ENCODE assay signal across 15 cellular contexts in genomic region chr4:126718161-126718560, GRCh38.
DNase-seq lines count a peak whose midpoint lies in the region; ATAC-seq and TF ChIP-seq lines count a peak whose summit lies in the region.
"Had no signal": no experiment of that assay in that cellular context is flagged by ENCODE, and none has a peak within 500 bp of the region (broad histone marks: within the 10 kb centered on the region; RNA-seq: fewer than 3 reads in every experiment).

No MANE protein-coding gene starts in this region.

- intact Hi-C loops in Right ventricle myocardium superior (cut with DNase I), result no loop called here

- no peak for TF ChIP-seq CTCF in BJ (IDR thresholded peaks at IDR 0.05; ENCODE audit: insufficient read depth, low read depth, low read length)

- CTCF ChIA-PET in BJ (lab: Yijun Ruan, JAX), result interaction anchor here (1.1 kb wide), 1 partner anchor 10 kb away, joined by 3 read pairs; no protein-coding TSS in a partner anchor

- H3K27me3 ChIP-seq in BJ (ENCODE audit: control insufficient read depth, insufficient read depth, low read length), result no peaks in the 10 kb centered on the region

- POLR2A ChIA-PET in BJ (lab: Charles Lee), result no interaction called here

- no peaks in the 10 kb centered on the region for H3K36me3 ChIP-seq in BJ (ENCODE audit: control insufficient read depth, insufficient read depth, low read length)

- H3K4me3 ChIP-seq in BJ (ENCODE audit: low read depth, low read length), result no peak overlapping the region
- H3K4me3 ChIP-seq: A549 had no signal

- ATAC-seq in Right ventricle myocardium superior (ENCODE audit: poor library complexity), result no peak
- ATAC-seq in HG02588 (IDR thresholded peaks at IDR 0.05; ENCODE audit: unreplicated experiment), result no peak
- ATAC-seq: A549; CD8-positive, alpha-beta T cell had no signal

- DNase-seq in BJ (ENCODE audit: low read depth), result peak; percentile 22
- peak; percentile 26 for DNase-seq in NCI-H2227 treated with DMSO at 0.1 percent for 48 hours (lab: John Stamatoyannopoulos, UW)
- DNase-seq in astrocyte of the hippocampus (ENCODE audit: low read depth, low spot score), result peak; percentile 44
- DNase-seq in iris pigment epithelial cell (ENCODE audit: low read depth), result peak; percentile 47
- no peak for DNase-seq in Right ventricle myocardium superior
- DNase-seq in KG1 (lab: John Stamatoyannopoulos, UW), result no peak
- DNase-seq in dermis blood vessel endothelial cell, result no peak
- DNase-seq: CD8-positive, alpha-beta T cell; H9; NCI-H1048; NCI-H1694; NCI-H446; SHP77 had no signal

Comparison
In these comparisons a context has a peak if more than half of its experiments do, and no peak if none do; other contexts are left out.
1. DNase-seq: peak in BJ (single experiment), NCI-H2227 treated with DMSO at 0.1 percent for 48 hours (single experiment), astrocyte of the hippocampus (single experiment) and iris pigment epithelial cell (single experiment); none in Right ventricle myocardium superior (single experiment), KG1 (single experiment) and dermis blood vessel endothelial cell (single experiment).